ENCODE assay signal across 28 cellular contexts in the genomic region with DNA sequence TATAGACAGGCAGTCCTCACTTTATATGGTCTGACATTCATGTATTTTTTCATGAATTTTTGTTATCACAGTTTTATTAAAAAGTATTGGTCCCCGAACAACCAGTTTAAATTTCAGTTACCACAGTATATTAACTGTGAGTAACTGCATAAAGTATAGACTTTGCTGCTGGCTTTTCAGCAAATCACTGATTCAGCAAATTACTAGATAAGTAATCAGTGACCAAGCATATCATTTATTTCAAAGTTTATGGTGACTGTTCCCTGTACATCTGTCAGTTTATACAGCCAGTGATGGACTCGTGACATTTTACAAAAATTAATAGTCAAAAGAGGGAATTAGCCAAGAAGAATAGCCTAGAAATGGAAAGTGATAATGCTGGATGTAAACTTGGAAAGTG.
"Had no signal": no experiment of that assay in that cellular context is flagged by ENCODE, and none has a peak within 500 bp of the region (broad histone marks: within the 10 kb centered on the region; RNA-seq: fewer than 3 reads in every experiment).

No MANE protein-coding gene starts in this region.

- H3K79me2 ChIP-seq: parathyroid adenoma had no signal

- DNase-seq: natural killer cell; occipital lobe; ovary; posterior cingulate gyrus; psoas muscle; right cardiac atrium; spleen; stimulated activated CD4-positive, alpha-beta T cell treated with anti-CD3 and anti-CD28 coated beads, Interleukin-12 subunit alpha, Interleukin-12 subunit beta, amount 100 ng/mL, for 4 hours; stimulated activated CD4-positive, alpha-beta T cell treated with anti-CD3 and anti-CD28 coated beads, Interleukin-1b, Interleukin-23, amount 100 ng/mL, for 48 hours; stimulated activated CD4-positive, alpha-beta T cell treated with anti-CD3 and anti-CD28 coated beads, Interleukin-4, amount 100 ng/mL, for 1 hour; stimulated activated CD4-positive, alpha-beta T cell treated with anti-CD3 and anti-CD28 coated beads, Interleukin-4, amount 100 ng/mL, for 4 hours; stimulated activated CD8-positive, alpha-beta memory T cell treated with anti-CD3 and anti-CD28 coated beads, Interleukin-4, amount 100 ng/mL, for 48 hours; stimulated activated naive CD4-positive, alpha-beta T cell; stimulated activated naive CD8-positive, alpha-beta T cell treated with anti-CD3 and anti-CD28 coated beads, Interleukin-15, amount 100 ng/mL, for 72 hours; stimulated activated naive CD8-positive, alpha-beta T cell treated with anti-CD3 and anti-CD28 coated beads, Interleukin-15, Interleukin-2, amounts not matched to agents 100 U/mL and 50 U/mL, for 24 hours; substantia nigra; testis; tibial artery; transverse colon; upper lobe of right lung; uterus had no signal

- H2AFZ ChIP-seq: neural progenitor cell, parathyroid adenoma had no signal

- H3K36me3 ChIP-seq: neural progenitor cell, ovary, spleen, suprapubic skin, tibial artery, transverse colon, upper lobe of right lung, uterus had no signal

- H3K4me1 ChIP-seq: neural progenitor cell, parathyroid adenoma, psoas muscle, spleen, suprapubic skin, testis, tibial artery, transverse colon, upper lobe of right lung, uterus had no signal

- H3K9me3 ChIP-seq: ovary, psoas muscle, suprapubic skin, testis, transverse colon, upper lobe of right lung, uterus had no signal

- H3K27ac ChIP-seq: neural progenitor cell, ovary, parathyroid adenoma, psoas muscle, skin epidermis, spleen, suprapubic skin, testis, tibial artery, transverse colon, upper lobe of right lung, uterus had no signal

- H3K4me2 ChIP-seq: neural progenitor cell, smooth muscle cell had no signal

- H3K9ac ChIP-seq: neural progenitor cell, parathyroid adenoma had no signal

- H3K4me3 ChIP-seq: neural progenitor cell, ovary, psoas muscle, skin epidermis, smooth muscle cell, spleen, suprapubic skin, testis, tibial artery, transverse colon, upper lobe of right lung, uterus had no signal

- H3K27me3 ChIP-seq: neural progenitor cell, ovary, spleen, suprapubic skin, testis, tibial artery, transverse colon, upper lobe of right lung, uterus had no signal

- ATAC-seq: natural killer cell; psoas muscle; right cardiac atrium; sciatic nerve; stimulated activated memory B cell treated with anti-CD40 and anti-IgM and Interleukin-4, amounts not matched to agents 10 μg/mL and 1 μg/mL and 100 μg/mL, for 72 hours; stimulated activated naive CD8-positive, alpha-beta T cell treated with anti-CD3 and anti-CD28 coated beads, Interleukin-15, amount 100 ng/mL, for 72 hours; stimulated activated naive CD8-positive, alpha-beta T cell treated with anti-CD3 and anti-CD28 coated beads, Interleukin-15, Interleukin-2, amounts not matched to agents 100 U/mL and 50 U/mL, for 24 hours; upper lobe of right lung had no signal
